In the genomic region with DNA sequence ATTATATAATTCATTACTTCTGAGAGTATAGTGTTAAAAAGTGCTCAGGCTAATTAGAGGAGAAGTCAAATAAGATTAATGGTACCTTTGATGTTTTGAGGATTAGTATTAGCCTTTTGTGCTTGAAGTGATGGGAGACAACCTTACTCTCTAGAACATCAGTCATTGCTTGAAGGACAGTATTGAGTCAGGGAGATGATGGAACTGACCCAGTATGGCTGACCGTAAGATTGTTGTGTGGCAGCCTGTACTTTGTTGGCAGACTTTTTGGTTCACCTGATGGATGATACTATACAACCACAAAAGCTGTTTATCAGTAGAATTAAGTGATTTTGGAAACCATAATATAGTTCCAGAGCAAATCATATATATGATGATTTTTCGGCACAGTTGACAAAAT, we compare ENCODE assay signal across 12 cellular contexts. TPM values are rescaled to one million over a fixed set of nuclear protein-coding genes. Genes with fewer than 3 reads are reported as not detected.
DNase-seq lines count a peak whose midpoint lies in the region.
"Had no signal": no experiment of that assay in that cellular context is flagged by ENCODE, and none has a peak within 500 bp of the region (broad histone marks: within the 10 kb centered on the region; RNA-seq: fewer than 3 reads in every experiment).

No MANE protein-coding gene starts in this region.

- peak overlapping the region; percentile 4; the same call in 1 of the 2 replicates for H3K4me3 ChIP-seq in ACC112 (ENCODE audit: low read depth, low read length)

- intact Hi-C loops in activated T-helper 1 cell treated with anti-CD3 and anti-CD28 coated beads, Interleukin-12 subunit alpha, Interleukin-12 subunit beta, Interleukin-2, Interleukin-4 antibody, amounts not matched to agents 30 ng/mL and 10 ng/mL and 1 ng/mL, durations not matched to agents 14 hours and 24 hours and 36 hours (cut with micrococcal nuclease), result loop anchor here (5.0 kb wide), 1 partner anchor 431 kb away; a partner anchor contains a TSS

- peaks cover 48% of the 10 kb centered on the region for H3K4me1 ChIP-seq in ACC112 (ENCODE audit: control insufficient read depth, insufficient read depth, low read length, unreplicated experiment)

- H3K9me3 Mint-ChIP-seq in activated T-helper 1 cell treated with anti-CD3 and anti-CD28 coated beads, Interleukin-12 subunit alpha, Interleukin-12 subunit beta, Interleukin-2, Interleukin-4 antibody, amounts not matched to agents 30 ng/mL and 10 ng/mL and 1 ng/mL, durations not matched to agents 14 hours and 24 hours and 36 hours, result no peaks in the 10 kb centered on the region
- no peaks in the 10 kb centered on the region for H3K9me3 Mint-ChIP-seq in immature natural killer cell
- H3K9me3 Mint-ChIP-seq: nephron had no signal

- H3K27ac Mint-ChIP-seq in activated T-helper 1 cell treated with anti-CD3 and anti-CD28 coated beads, Interleukin-12 subunit alpha, Interleukin-12 subunit beta, Interleukin-2, Interleukin-4 antibody, amounts not matched to agents 30 ng/mL and 10 ng/mL and 1 ng/mL, durations not matched to agents 14 hours and 24 hours and 36 hours, result peak overlapping the region; percentile 94
- peak overlapping the region; percentile 15 to 76 (median 39) for H3K27ac Mint-ChIP-seq in immature natural killer cell
- H3K27ac Mint-ChIP-seq: nephron had no signal

- peak; percentile 27 for DNase-seq in ELR (ENCODE audit: low read depth)
- DNase-seq in activated T-helper 1 cell treated with anti-CD3 and anti-CD28 coated beads, Interleukin-12 subunit alpha, Interleukin-12 subunit beta, Interleukin-2, Interleukin-4 antibody, amounts not matched to agents 30 ng/mL and 10 ng/mL and 1 ng/mL, durations not matched to agents 14 hours and 24 hours and 36 hours (ENCODE audit: low spot score), result no peak
- DNase-seq in immature natural killer cell, result no peak
- DNase-seq in Ammon's horn (ENCODE audit: low spot score), result no peak
- no peak for DNase-seq in foreskin melanocyte
- no peak for DNase-seq in NCI-H1105 (lab: John Stamatoyannopoulos, UW)
- DNase-seq in HuH-7 (ENCODE audit: low spot score), result no peak
- DNase-seq: H7, kidney, NCI-H2029 treated with DMSO at 0.1 percent for 48 hours had no signal

- peaks cover 53% of the 10 kb centered on the region for H3K36me3 Mint-ChIP-seq in activated T-helper 1 cell treated with anti-CD3 and anti-CD28 coated beads, Interleukin-12 subunit alpha, Interleukin-12 subunit beta, Interleukin-2, Interleukin-4 antibody, amounts not matched to agents 30 ng/mL and 10 ng/mL and 1 ng/mL, durations not matched to agents 14 hours and 24 hours and 36 hours (ENCODE audit: low read depth)
- H3K36me3 Mint-ChIP-seq in immature natural killer cell, result peaks cover 3 to 17% (median 4%) of the 10 kb centered on the region in 3 donors

- no peak overlapping the region for H2AFZ ChIP-seq in ACC112 (ENCODE audit: low read length, unreplicated experiment)

- no peaks in the 10 kb centered on the region for H3K27me3 ChIP-seq in ACC112 (ENCODE audit: insufficient read depth, low read length)

- peaks cover 82% of the 10 kb centered on the region for H3K79me2 ChIP-seq in ACC112 (ENCODE audit: control insufficient read depth, insufficient read depth, low read length, unreplicated experiment)

- peaks cover 55% of the 10 kb centered on the region for H3K4me1 Mint-ChIP-seq in activated T-helper 1 cell treated with anti-CD3 and anti-CD28 coated beads, Interleukin-12 subunit alpha, Interleukin-12 subunit beta, Interleukin-2, Interleukin-4 antibody, amounts not matched to agents 30 ng/mL and 10 ng/mL and 1 ng/mL, durations not matched to agents 14 hours and 24 hours and 36 hours (ENCODE audit: low read depth)
- peaks cover 69 to 90% of the 10 kb centered on the region in 2 donors for H3K4me1 Mint-ChIP-seq in immature natural killer cell

- H3K27me3 Mint-ChIP-seq in activated T-helper 1 cell treated with anti-CD3 and anti-CD28 coated beads, Interleukin-12 subunit alpha, Interleukin-12 subunit beta, Interleukin-2, Interleukin-4 antibody, amounts not matched to agents 30 ng/mL and 10 ng/mL and 1 ng/mL, durations not matched to agents 14 hours and 24 hours and 36 hours (ENCODE audit: insufficient read depth), result no peaks in the 10 kb centered on the region
- H3K27me3 Mint-ChIP-seq in immature natural killer cell (ENCODE audit: low read depth in 3 of 3), result peaks cover 0 to 2% (median 0%) of the 10 kb centered on the region in 3 donors

- peaks cover 13% of the 10 kb centered on the region for H3K36me3 ChIP-seq in ACC112 (ENCODE audit: insufficient read depth, low read length)

- H3K4me3 Mint-ChIP-seq in activated T-helper 1 cell treated with anti-CD3 and anti-CD28 coated beads, Interleukin-12 subunit alpha, Interleukin-12 subunit beta, Interleukin-2, Interleukin-4 antibody, amounts not matched to agents 30 ng/mL and 10 ng/mL and 1 ng/mL, durations not matched to agents 14 hours and 24 hours and 36 hours, result peak overlapping the region; percentile 95
- H3K4me3 Mint-ChIP-seq in immature natural killer cell, result peak overlapping the region in 3 of 5 donors; percentile 58 to 97 (median 60)
- H3K4me3 Mint-ChIP-seq: nephron had no signal

- H3K27ac ChIP-seq in ACC112 (ENCODE audit: low read depth, low read length), result peak overlapping the region; percentile 86

RNA-seq across cellular contexts. Expression of a gene that starts 9.9 kb away (rescaled TPM):
- 295 and 305 TPM in 2 replicates for total RNA-seq in activated T-helper 1 cell treated with anti-CD3 and anti-CD28 coated beads, Interleukin-12 subunit alpha, Interleukin-12 subunit beta, Interleukin-2, Interleukin-4 antibody, amounts not matched to agents 30 ng/mL and 10 ng/mL and 1 ng/mL, durations not matched to agents 14 hours and 24 hours and 36 hours
- 10 to 100 TPM; 26.4 to 35.5 (median 28.7) TPM for polyA plus RNA-seq in immature natural killer cell

RNA-seq across cellular contexts. Expression of a gene that starts 35.4 kb away (rescaled TPM):
- 4.3 and 4.8 TPM in 2 replicates for total RNA-seq in activated T-helper 1 cell treated with anti-CD3 and anti-CD28 coated beads, Interleukin-12 subunit alpha, Interleukin-12 subunit beta, Interleukin-2, Interleukin-4 antibody, amounts not matched to agents 30 ng/mL and 10 ng/mL and 1 ng/mL, durations not matched to agents 14 hours and 24 hours and 36 hours
- polyA plus RNA-seq in immature natural killer cell, result 1 to 10 TPM in 2 of 3 donors, under 1 TPM in 1; 0.63 to 1.8 (median 1.3) TPM
